ENCODE assay signal across 14 cellular contexts in genomic region chr12:104583311-104583710, GRCh38.
DNase-seq lines count a peak whose midpoint lies in the region; ATAC-seq and TF ChIP-seq lines count a peak whose summit lies in the region.
"Had no signal": no experiment of that assay in that cellular context is flagged by ENCODE, and none has a peak within 500 bp of the region (broad histone marks: within the 10 kb centered on the region; RNA-seq: fewer than 3 reads in every experiment).

No MANE protein-coding gene starts in this region.

- peaks cover 59 to 75% of the 10 kb centered on the region in 2 donors for H3K4me1 Mint-ChIP-seq in effector memory CD8-positive, alpha-beta T cell (ENCODE audit: low read depth in 2 of 2)

- H3K9me3 ChIP-seq in tibial artery, result no peaks in the 10 kb centered on the region
- H3K9me3 ChIP-seq: colonic mucosa, HAP-1 had no signal

- no peak overlapping the region for H3K4me3 Mint-ChIP-seq in effector memory CD8-positive, alpha-beta T cell

- no peaks in the 10 kb centered on the region for H3K27me3 ChIP-seq in tibial artery
- H3K27me3 ChIP-seq: colonic mucosa had no signal

- intact Hi-C loops in tibial artery (cut with DNase I; ENCODE audit: low total_unique reads), result no loop called here

- no peak for DNase-seq in effector memory CD8-positive, alpha-beta T cell
- DNase-seq in NCI-H446 treated with DMSO at 0.1 percent for 48 hours (lab: John Stamatoyannopoulos, UW), result no peak
- DNase-seq in tibial artery, result no peak
- DNase-seq in foreskin fibroblast, result no peak
- DNase-seq: colonic mucosa, NCI-H1417 treated with DMSO at 0.1 percent for 48 hours, NCI-H748 treated with DMSO at 0.1 percent for 48 hours had no signal

- H3K9me3 Mint-ChIP-seq in effector memory CD8-positive, alpha-beta T cell, result no peaks in the 10 kb centered on the region

- no peaks in the 10 kb centered on the region for H3K36me3 ChIP-seq in tibial artery
- H3K36me3 ChIP-seq: colonic mucosa, HAP-1 had no signal

- no peaks in the 10 kb centered on the region for H3K36me3 Mint-ChIP-seq in effector memory CD8-positive, alpha-beta T cell (ENCODE audit: insufficient read depth)

- TF ChIP-seq CTCF in tibial artery (IDR thresholded peaks at IDR 0.05) (no peak), foreskin fibroblast (IDR thresholded peaks at IDR 0.05; ENCODE audit: low read depth, low read length) (no peak)

- peak; percentile 63 for ATAC-seq in GM18498 (IDR thresholded peaks at IDR 0.05; ENCODE audit: unreplicated experiment)
- peak; percentile 40 for ATAC-seq in GM21367 (IDR thresholded peaks at IDR 0.05; ENCODE audit: unreplicated experiment)
- ATAC-seq in HG03108 (IDR thresholded peaks at IDR 0.05; ENCODE audit: unreplicated experiment), result peak; percentile 58
- ATAC-seq in effector memory CD8-positive, alpha-beta T cell (replicated peaks), result no peak
- ATAC-seq in esophagus mucosa, result no peak

- H3K4me1 ChIP-seq in tibial artery, result no peaks in the 10 kb centered on the region
- H3K4me1 ChIP-seq: colonic mucosa had no signal

- peak overlapping the region; percentile 50 to 71 for H3K27ac Mint-ChIP-seq in effector memory CD8-positive, alpha-beta T cell

- H3K4me3 ChIP-seq in tibial artery (no peak overlapping the region), foreskin fibroblast (ENCODE audit: low read depth in 1 of 2, low read length in 2 of 2) (no peak overlapping the region)
- H3K4me3 ChIP-seq: colonic mucosa, HAP-1, SK-N-MC, skin epidermis had no signal

- no peaks in the 10 kb centered on the region for H3K27me3 Mint-ChIP-seq in effector memory CD8-positive, alpha-beta T cell

- no peak overlapping the region for H3K27ac ChIP-seq in tibial artery
- H3K27ac ChIP-seq: colonic mucosa, SK-N-MC, skin epidermis had no signal

Comparison
In these comparisons a context has a peak if more than half of its experiments do, and no peak if none do; other contexts are left out.
1. ATAC-seq: peak in GM18498 (single experiment), GM21367 (single experiment) and HG03108 (single experiment); none in effector memory CD8-positive, alpha-beta T cell (single experiment) and esophagus mucosa (single experiment).